In genomic region chr11:72727521-72727920, GRCh38 we compare ENCODE assay signal across 17 cellular contexts. TPM values are rescaled to one million over a fixed set of nuclear protein-coding genes. Genes with fewer than 3 reads are reported as not detected.
DNase-seq lines count a peak whose midpoint lies in the region; ATAC-seq lines count a peak whose summit lies in the region.
"Had no signal": no experiment of that assay in that cellular context is flagged by ENCODE, and none has a peak within 500 bp of the region (broad histone marks: within the 10 kb centered on the region; RNA-seq: fewer than 3 reads in every experiment).

No MANE protein-coding gene starts in this region.

- peak overlapping the region in 1 of 2 experiments; percentile 61 for H2BK12ac ChIP-seq in mesenchymal stem cell (ENCODE audit: low read length in 2 of 2)

- H2BK5ac ChIP-seq in mesenchymal stem cell (ENCODE audit: low read depth, low read length, poor library complexity, severe bottlenecking) = no peak overlapping the region

- peaks cover 24% of the 10 kb centered on the region for H3K79me1 ChIP-seq in mesenchymal stem cell (replicated peaks; ENCODE audit: low read length, poor library complexity, severe bottlenecking)

- H3K27me3 Mint-ChIP-seq in stimulated activated naive CD8-positive, alpha-beta T cell treated with anti-CD3 and anti-CD28 coated beads, Interleukin-15, Interleukin-2, amounts not matched to agents 100 ng/mL and 50 ng/mL, for 24 hours = no peaks in the 10 kb centered on the region
- H3K27me3 Mint-ChIP-seq in stimulated activated naive CD8-positive, alpha-beta T cell treated with anti-CD3 and anti-CD28 coated beads, Interleukin-15, amount 100 ng/mL, for 72 hours = no peaks in the 10 kb centered on the region
- H3K27me3 Mint-ChIP-seq in T-helper 17 cell = no peaks in the 10 kb centered on the region

- H2AFZ ChIP-seq in mesenchymal stem cell (ENCODE audit: low read depth, low read length) = no peak overlapping the region

- H3K23ac ChIP-seq in mesenchymal stem cell (ENCODE audit: low read length in 2 of 2) = no peak overlapping the region

- no peak overlapping the region for H4K91ac ChIP-seq in mesenchymal stem cell (ENCODE audit: low read length)

- H3K4ac ChIP-seq in mesenchymal stem cell (ENCODE audit: low read depth in 1 of 2, low read length in 2 of 2) = no peak overlapping the region

- H3K27me3 ChIP-seq in mesenchymal stem cell (ENCODE audit: control insufficient read depth in 1 of 2, insufficient read depth in 1 of 2, low read length in 2 of 2) = no peaks in the 10 kb centered on the region
- H3K27me3 ChIP-seq: BE2C, right lobe of liver had no signal

- no peaks in the 10 kb centered on the region for H3K9me3 Mint-ChIP-seq in stimulated activated naive CD8-positive, alpha-beta T cell treated with anti-CD3 and anti-CD28 coated beads, Interleukin-15, Interleukin-2, amounts not matched to agents 100 ng/mL and 50 ng/mL, for 24 hours
- no peaks in the 10 kb centered on the region for H3K9me3 Mint-ChIP-seq in stimulated activated naive CD8-positive, alpha-beta T cell treated with anti-CD3 and anti-CD28 coated beads, Interleukin-15, amount 100 ng/mL, for 72 hours

- H3K36me3 Mint-ChIP-seq in stimulated activated naive CD8-positive, alpha-beta T cell treated with anti-CD3 and anti-CD28 coated beads, Interleukin-15, Interleukin-2, amounts not matched to agents 100 ng/mL and 50 ng/mL, for 24 hours (ENCODE audit: low read depth) = peaks cover 18% of the 10 kb centered on the region
- H3K36me3 Mint-ChIP-seq in T-helper 17 cell (ENCODE audit: low read depth) = peaks cover 5% of the 10 kb centered on the region

- peaks cover 22 to 25% of the 10 kb centered on the region in 2 experiments for H3K36me3 ChIP-seq in mesenchymal stem cell (ENCODE audit: control insufficient read depth in 1 of 2, insufficient read depth in 2 of 2, low read depth in 1 of 2, low read length in 2 of 2)
- H3K36me3 ChIP-seq: BE2C, right lobe of liver had no signal

- H3K4me3 ChIP-seq in mesenchymal stem cell (ENCODE audit: insufficient read depth in 1 of 2, low read depth in 1 of 2, low read length in 2 of 2) = peak overlapping the region in 1 of 2 experiments; percentile 12
- H3K4me3 ChIP-seq: right lobe of liver had no signal

- WGBS in mesenchymal stem cell = 58% methylated on average over 4 of the region's 4 CpGs

- no peak overlapping the region for H3K27ac ChIP-seq in mesenchymal stem cell (ENCODE audit: low read length, poor library complexity, severe bottlenecking)
- H3K27ac ChIP-seq: epithelial cell of prostate, right lobe of liver had no signal

- no peak overlapping the region for H3K4me2 ChIP-seq in mesenchymal stem cell (ENCODE audit: low read length, poor library complexity, severe bottlenecking)

- H2AK5ac ChIP-seq in mesenchymal stem cell (ENCODE audit: low read length, severe bottlenecking) = no peak overlapping the region

- no peak overlapping the region for H4K8ac ChIP-seq in mesenchymal stem cell (ENCODE audit: low read length)

- peak overlapping the region; percentile 52 for H3K9ac ChIP-seq in mesenchymal stem cell (ENCODE audit: low read length)

- H3K9me3 ChIP-seq in T-helper 17 cell (ENCODE audit: control insufficient read depth, low read length, poor library complexity, severe bottlenecking) (no peaks in the 10 kb centered on the region), mesenchymal stem cell (ENCODE audit: control insufficient read depth, low read length) (peaks cover 3% of the 10 kb centered on the region)
- H3K9me3 ChIP-seq: BE2C, right lobe of liver had no signal

- H3K18ac ChIP-seq in mesenchymal stem cell (ENCODE audit: low read depth in 1 of 2, low read length in 2 of 2) = no peak overlapping the region

- peaks cover 18% of the 10 kb centered on the region for H3K4me1 ChIP-seq in mesenchymal stem cell (ENCODE audit: control insufficient read depth, insufficient read depth, low read depth, low read length)

- H3K4me3 Mint-ChIP-seq in stimulated activated naive CD8-positive, alpha-beta T cell treated with anti-CD3 and anti-CD28 coated beads, Interleukin-15, Interleukin-2, amounts not matched to agents 100 ng/mL and 50 ng/mL, for 24 hours = no peak overlapping the region
- H3K4me3 Mint-ChIP-seq in stimulated activated naive CD8-positive, alpha-beta T cell treated with anti-CD3 and anti-CD28 coated beads, Interleukin-15, amount 100 ng/mL, for 72 hours = no peak overlapping the region
- no peak overlapping the region for H3K4me3 Mint-ChIP-seq in T-helper 17 cell

- no peak for DNase-seq in stimulated activated naive CD8-positive, alpha-beta T cell treated with anti-CD3 and anti-CD28 coated beads, Interleukin-15, amount 100 ng/mL, for 72 hours
- DNase-seq in T-helper 17 cell (no peak), mesenchymal stem cell (no peak), cerebellar nuclear complex (lab: John Stamatoyannopoulos, UW) (no peak), LoVo (ENCODE audit: low spot score) (no peak)
- DNase-seq: activated CD4-positive, alpha-beta T cell treated with anti-CD3 and anti-CD28 coated beads, Interleukin-2, amount 50 U/mL, for 4 hours; activated naive CD4-positive, alpha-beta T cell treated with anti-CD3 and anti-CD28 coated beads, Interleukin-2, amount 50 U/mL, for 16 hours; BE2C; KG1; NCI-H1930; NCI-H526 treated with DMSO at 0.1 percent for 48 hours; right lobe of liver; stimulated activated CD4-positive, alpha-beta T cell treated with anti-CD3 and anti-CD28 coated beads, Interleukin-2, amount 100 ng/mL, for 48 hours had no signal

- ATAC-seq in stimulated activated naive CD8-positive, alpha-beta T cell treated with anti-CD3 and anti-CD28 coated beads, Interleukin-15, amount 100 ng/mL, for 72 hours = no peak
- ATAC-seq in T-helper 17 cell = no peak
- no peak for ATAC-seq in HG03432 (IDR thresholded peaks at IDR 0.05; ENCODE audit: unreplicated experiment)
- no peak for ATAC-seq in HG02759 (IDR thresholded peaks at IDR 0.05; ENCODE audit: unreplicated experiment)
- ATAC-seq: right lobe of liver had no signal

- H3K27ac Mint-ChIP-seq in stimulated activated naive CD8-positive, alpha-beta T cell treated with anti-CD3 and anti-CD28 coated beads, Interleukin-15, Interleukin-2, amounts not matched to agents 100 ng/mL and 50 ng/mL, for 24 hours = peak overlapping the region; percentile 11
- H3K27ac Mint-ChIP-seq in stimulated activated naive CD8-positive, alpha-beta T cell treated with anti-CD3 and anti-CD28 coated beads, Interleukin-15, amount 100 ng/mL, for 72 hours = peak overlapping the region in 1 of 2 donors; percentile 27
- H3K27ac Mint-ChIP-seq in T-helper 17 cell = peak overlapping the region; percentile 85

- no peak overlapping the region for H2BK15ac ChIP-seq in mesenchymal stem cell (ENCODE audit: low read depth, poor library complexity, severe bottlenecking)

- no peak overlapping the region for H2BK120ac ChIP-seq in mesenchymal stem cell (ENCODE audit: low read depth, low read length)

- no peak overlapping the region for H3K14ac ChIP-seq in mesenchymal stem cell (ENCODE audit: low read length in 2 of 2)

- peaks cover 25% of the 10 kb centered on the region for H3K4me1 Mint-ChIP-seq in stimulated activated naive CD8-positive, alpha-beta T cell treated with anti-CD3 and anti-CD28 coated beads, Interleukin-15, Interleukin-2, amounts not matched to agents 100 ng/mL and 50 ng/mL, for 24 hours (ENCODE audit: low read depth)
- peaks cover 28% of the 10 kb centered on the region for H3K4me1 Mint-ChIP-seq in stimulated activated naive CD8-positive, alpha-beta T cell treated with anti-CD3 and anti-CD28 coated beads, Interleukin-15, amount 100 ng/mL, for 72 hours
- peaks cover 19% of the 10 kb centered on the region for H3K4me1 Mint-ChIP-seq in T-helper 17 cell

RNA-seq across cellular contexts. Expression of gene ARAP1, which starts 24.7 kb away (rescaled TPM):
- 100 to 1,000 TPM in 1 of 2 donors, 10 to 100 TPM in 1; 93.3 to 108 TPM for total RNA-seq in T-helper 17 cell
- 26.6 TPM for polyA plus RNA-seq in mesenchymal stem cell (2013, experiment 1 of 2)
- 23.6 TPM for polyA plus RNA-seq in mesenchymal stem cell (2013, experiment 2 of 2)

RNA-seq across cellular contexts. Expression of gene PDE2A, which starts 53.3 kb away (rescaled TPM):
- total RNA-seq in T-helper 17 cell = 1 to 10 TPM; 2.7 to 4.9 TPM
- 0.61 TPM for polyA plus RNA-seq in mesenchymal stem cell (2013, experiment 1 of 2)
- polyA plus RNA-seq in mesenchymal stem cell (2013, experiment 2 of 2) = 0.56 TPM
